In genomic region chr3:26562324-26562723, GRCh38 we compare ENCODE assay signal across 31 cellular contexts.
"Had no signal": no experiment of that assay in that cellular context is flagged by ENCODE, and none has a peak within 500 bp of the region (broad histone marks: within the 10 kb centered on the region; RNA-seq: fewer than 3 reads in every experiment).

No MANE protein-coding gene starts in this region.

- H3K79me2 ChIP-seq: parathyroid adenoma had no signal

- H2AFZ ChIP-seq: neural progenitor cell, parathyroid adenoma had no signal

- DNase-seq: natural killer cell; occipital lobe; ovary; posterior cingulate gyrus; psoas muscle; right cardiac atrium; right lobe of liver; sigmoid colon; small intestine; spleen; stimulated activated CD4-positive, alpha-beta T cell treated with anti-CD3 and anti-CD28 coated beads, Interleukin-12 subunit alpha, Interleukin-12 subunit beta, amount 100 ng/mL, for 4 hours; stimulated activated CD4-positive, alpha-beta T cell treated with anti-CD3 and anti-CD28 coated beads, Interleukin-1b, Interleukin-23, amount 100 ng/mL, for 48 hours; stimulated activated CD4-positive, alpha-beta T cell treated with anti-CD3 and anti-CD28 coated beads, Interleukin-4, amount 100 ng/mL, for 1 hour; stimulated activated CD4-positive, alpha-beta T cell treated with anti-CD3 and anti-CD28 coated beads, Interleukin-4, amount 100 ng/mL, for 4 hours; stimulated activated CD8-positive, alpha-beta memory T cell treated with anti-CD3 and anti-CD28 coated beads, Interleukin-4, amount 100 ng/mL, for 48 hours; stimulated activated naive CD4-positive, alpha-beta T cell; stimulated activated naive CD8-positive, alpha-beta T cell treated with anti-CD3 and anti-CD28 coated beads, Interleukin-15, amount 100 ng/mL, for 72 hours; stimulated activated naive CD8-positive, alpha-beta T cell treated with anti-CD3 and anti-CD28 coated beads, Interleukin-15, Interleukin-2, amounts not matched to agents 100 U/mL and 50 U/mL, for 24 hours; substantia nigra; testis; tibial artery; transverse colon; upper lobe of right lung; uterus had no signal

- H3K27me3 ChIP-seq: neural progenitor cell, ovary, right lobe of liver, sigmoid colon, spleen, suprapubic skin, testis, tibial artery, transverse colon, upper lobe of right lung, uterus had no signal

- H3K4me1 ChIP-seq: neural progenitor cell, parathyroid adenoma, psoas muscle, right lobe of liver, spleen, suprapubic skin, testis, tibial artery, transverse colon, upper lobe of right lung, uterus had no signal

- H3K27ac ChIP-seq: neural progenitor cell, ovary, parathyroid adenoma, psoas muscle, right lobe of liver, sigmoid colon, spleen, suprapubic skin, testis, tibial artery, transverse colon, upper lobe of right lung, uterus had no signal

- H3K4me1 Mint-ChIP-seq: natural killer cell; neural progenitor cell; stimulated activated memory B cell treated with anti-CD40 and anti-IgM and Interleukin-4, amounts not matched to agents 10 μg/mL and 1 μg/mL and 100 μg/mL, for 72 hours; stimulated activated naive CD8-positive, alpha-beta T cell treated with anti-CD3 and anti-CD28 coated beads, Interleukin-15, amount 100 ng/mL, for 72 hours had no signal

- H3K9me3 Mint-ChIP-seq: nephron; neural progenitor cell; stimulated activated memory B cell treated with anti-CD40 and anti-IgM and Interleukin-4, amounts not matched to agents 10 μg/mL and 1 μg/mL and 100 μg/mL, for 72 hours; stimulated activated naive CD8-positive, alpha-beta T cell treated with anti-CD3 and anti-CD28 coated beads, Interleukin-15, amount 100 ng/mL, for 72 hours; type B pancreatic cell had no signal

- H3K9ac ChIP-seq: neural progenitor cell, parathyroid adenoma had no signal

- H3K9me3 ChIP-seq: ovary, psoas muscle, right lobe of liver, sigmoid colon, testis, tibial artery, transverse colon, upper lobe of right lung, uterus had no signal

- H3K27me3 Mint-ChIP-seq: progenitor cell of endocrine pancreas; stimulated activated memory B cell treated with anti-CD40 and anti-IgM and Interleukin-4, amounts not matched to agents 10 μg/mL and 1 μg/mL and 100 μg/mL, for 72 hours; stimulated activated naive CD8-positive, alpha-beta T cell treated with anti-CD3 and anti-CD28 coated beads, Interleukin-15, amount 100 ng/mL, for 72 hours had no signal

- H3K4me2 ChIP-seq: neural progenitor cell had no signal

- H3K36me3 ChIP-seq: neural progenitor cell, ovary, right lobe of liver, sigmoid colon, spleen, suprapubic skin, tibial artery, transverse colon, upper lobe of right lung, uterus had no signal

- H3K4me3 ChIP-seq: neural progenitor cell, ovary, psoas muscle, right lobe of liver, sigmoid colon, spleen, suprapubic skin, testis, tibial artery, transverse colon, upper lobe of right lung, uterus had no signal

- H3K27ac Mint-ChIP-seq: natural killer cell; neural progenitor cell; progenitor cell of endocrine pancreas; stimulated activated memory B cell treated with anti-CD40 and anti-IgM and Interleukin-4, amounts not matched to agents 10 μg/mL and 1 μg/mL and 100 μg/mL, for 72 hours; stimulated activated naive CD8-positive, alpha-beta T cell treated with anti-CD3 and anti-CD28 coated beads, Interleukin-15, amount 100 ng/mL, for 72 hours; type B pancreatic cell had no signal

- H3K36me3 Mint-ChIP-seq: natural killer cell; neural progenitor cell; stimulated activated memory B cell treated with anti-CD40 and anti-IgM and Interleukin-4, amounts not matched to agents 10 μg/mL and 1 μg/mL and 100 μg/mL, for 72 hours; type B pancreatic cell had no signal

- H3K4me3 Mint-ChIP-seq: natural killer cell; nephron; neural progenitor cell; stimulated activated memory B cell treated with anti-CD40 and anti-IgM and Interleukin-4, amounts not matched to agents 10 μg/mL and 1 μg/mL and 100 μg/mL, for 72 hours; stimulated activated naive CD8-positive, alpha-beta T cell treated with anti-CD3 and anti-CD28 coated beads, Interleukin-15, amount 100 ng/mL, for 72 hours; type B pancreatic cell had no signal
